ENCODE assay signal across 1 cellular context in genomic region chr9:110371411-110372013, GRCh38.
A peak's percentile ranks its signal among the peaks of the same experiment; 100 is the strongest.
TF ChIP-seq lines count a peak whose summit lies in the region.

No MANE protein-coding gene starts in this region.

TF ChIP-seq in K562, 482 proteins besides CTCF, POLR2A, EP300 and RAD21 (continued from another document and continues in another):
- TF ChIP-seq RERE (CRISPR knock-in tag; IDR thresholded peaks at IDR 0.05; ENCODE audit: borderline replicate concordance) (no peak), PTTG1 (tag; IDR thresholded peaks at IDR 0.05; ENCODE audit: low read depth) (0 out of 2 replicates have a peak, but pooled peaks have one; percentile 14), ZNF778 (CRISPR knock-in tag; IDR thresholded peaks at IDR 0.05) (no peak), ARNT (IDR thresholded peaks at IDR 0.05) (peak; percentile 98 to 99), ZNF583 (CRISPR knock-in tag; IDR thresholded peaks at IDR 0.05) (0 out of 2 replicates have a peak, but pooled peaks have one; percentile 66), ZBTB17 (CRISPR knock-in tag; IDR thresholded peaks at IDR 0.05) (peak; percentile 78; the same call in 1 of the 2 replicates), E2F8 (IDR thresholded peaks at IDR 0.05; ENCODE audit: low read depth, partially characterized antibody) (no peak), SMAD4 (CRISPR knock-in tag; conservative IDR thresholded peaks at IDR 0.05) (peak; percentile 98), L3MBTL2 (IDR thresholded peaks at IDR 0.05) (no peak), TCF7L2 (IDR thresholded peaks at IDR 0.05; ENCODE audit: low read depth, low read length) (no peak), PRDM10 (IDR thresholded peaks at IDR 0.05; ENCODE audit: partially characterized antibody) (peak; percentile 53), AFF1 (IDR thresholded peaks at IDR 0.05; ENCODE audit: low read depth in 1 of 2, partially characterized antibody in 2 of 2) (peak; percentile 42 to 91), ZNF668 (CRISPR knock-in tag; IDR thresholded peaks at IDR 0.05) (peak; percentile 84; the same call in 1 of the 2 replicates), HEY1 (CRISPR knock-in tag; IDR thresholded peaks at IDR 0.05; ENCODE audit: borderline replicate concordance) (peak; percentile 88; the same call in 1 of the 2 replicates), TSC22D4 (tag; IDR thresholded peaks at IDR 0.05) (no peak), NFXL1 (CRISPR knock-in tag; IDR thresholded peaks at IDR 0.05) (no peak), RFX5 (IDR thresholded peaks at IDR 0.05; ENCODE audit: low read depth, low read length) (no peak), ZNF197 (CRISPR knock-in tag; IDR thresholded peaks at IDR 0.05; ENCODE audit: low read depth) (peak; percentile 95), POLR2AphosphoS5 (IDR thresholded peaks at IDR 0.05; ENCODE audit: control insufficient read depth, insufficient read depth, low read depth, low read length) (peak; percentile 98), ARID1B (IDR thresholded peaks at IDR 0.05) (peak; percentile 100), TFE3 (CRISPR knock-in tag; IDR thresholded peaks at IDR 0.05) (peak; percentile 64), SMAD2 (IDR thresholded peaks at IDR 0.05; ENCODE audit: low read depth, low read length) (no peak), NR4A1 (CRISPR knock-in tag; IDR thresholded peaks at IDR 0.05) (no peak), NR4A1 (tag; IDR thresholded peaks at IDR 0.05) (peak; percentile 92), CAMTA2 (CRISPR knock-in tag; conservative IDR thresholded peaks at IDR 0.05) (0 out of 2 replicates have a peak, but pooled peaks have one; percentile 72), ATF1 (CRISPR knock-in tag; IDR thresholded peaks at IDR 0.05) (no peak), ATF1 (tag; IDR thresholded peaks at IDR 0.05) (peak; percentile 66), VEZF1 (CRISPR knock-in tag; IDR thresholded peaks at IDR 0.05) (peak; percentile 65), RFX7 (CRISPR knock-in tag; IDR thresholded peaks at IDR 0.05) (no peak), ZNF121 (CRISPR knock-in tag; conservative IDR thresholded peaks at IDR 0.05) (no peak), HNRNPH1 (optimal IDR thresholded peaks at IDR 0.05; ENCODE audit: low read depth, low read length) (no peak), NFE2 (IDR thresholded peaks at IDR 0.05; ENCODE audit: low read depth) (peak; percentile 65), MEF2A (IDR thresholded peaks at IDR 0.05; ENCODE audit: control insufficient read depth, low read depth, low read length) (peak; percentile 52; the same call in 1 of the 2 replicates), XRCC5 (IDR thresholded peaks at IDR 0.05; ENCODE audit: low read depth, low read length) (no peak), ZNF449 (CRISPR knock-in tag; IDR thresholded peaks at IDR 0.05) (peak; percentile 83; the same call in 1 of the 2 replicates), U2AF1 (optimal IDR thresholded peaks at IDR 0.05; ENCODE audit: low read depth, low read length) (no peak), ZNF695 (CRISPR knock-in tag; IDR thresholded peaks at IDR 0.05) (no peak), SMARCA4 (IDR thresholded peaks at IDR 0.05) (peak; percentile 100)
